ENCODE assay signal across 17 cellular contexts in genomic region chr1:180254496-180254819, GRCh38. TPM values are rescaled to one million over a fixed set of nuclear protein-coding genes. Genes with fewer than 3 reads are reported as not detected.
DNase-seq lines count a peak whose midpoint lies in the region; ATAC-seq and TF ChIP-seq lines count a peak whose summit lies in the region.
"Had no signal": no experiment of that assay in that cellular context is flagged by ENCODE, and none has a peak within 500 bp of the region (broad histone marks: within the 10 kb centered on the region; RNA-seq: fewer than 3 reads in every experiment).

No MANE protein-coding gene starts in this region.

- H3K9me2 ChIP-seq in Karpas-422 (replicated peaks; ENCODE audit: insufficient read depth, low read length): no peaks in the 10 kb centered on the region

- H3K4me2 ChIP-seq in neural progenitor cell (no peak overlapping the region), Karpas-422 (ENCODE audit: low read depth, low read length, poor library complexity, severe bottlenecking) (no peak overlapping the region)

- H3K79me2 ChIP-seq in neural progenitor cell (ENCODE audit: low read depth) (no peaks in the 10 kb centered on the region), Karpas-422 (ENCODE audit: low read length) (no peaks in the 10 kb centered on the region)

- no peak for DNase-seq in SJSA1 (ENCODE audit: low read depth in 1 of 2, low spot score in 2 of 2)
- peak; percentile 58 for DNase-seq in coronary artery (ENCODE audit: low spot score)
- no peak for DNase-seq in neural progenitor cell (ENCODE audit: low spot score)
- peak; percentile 18 for DNase-seq in retina
- no peak for DNase-seq in natural killer cell treated with Interleukin-12 subunit alpha and Interleukin-12 subunit beta and Interleukin-15 and Interleukin-18, amount 100 ng/mL, for 72 hours (ENCODE audit: low spot score)
- no peak for DNase-seq in activated CD8-positive, alpha-beta T cell treated with anti-CD3 and anti-CD28 coated beads, Interleukin-2, amount 10 ng/mL, durations not matched to agents 7 days and 5 days
- DNase-seq in Karpas-422: no peak
- DNase-seq: ACHN; BE2C; C1 segment of cervical spinal cord; Caco-2; CD4-positive, CD25-positive, alpha-beta regulatory T cell; CD8-positive, alpha-beta memory T cell; GM23248; HCEC 1CT; IMR-90 had no signal

- peak overlapping the region; percentile 41 for H3K27ac ChIP-seq in SJSA1
- no peak overlapping the region for H3K27ac ChIP-seq in coronary artery
- no peak overlapping the region for H3K27ac ChIP-seq in neural progenitor cell
- H3K27ac ChIP-seq in Karpas-422 (ENCODE audit: low read length): no peak overlapping the region
- H3K27ac ChIP-seq: GM23248, HL-60 had no signal

- H3K9ac ChIP-seq in neural progenitor cell (no peak overlapping the region), Karpas-422 (ENCODE audit: low read length) (no peak overlapping the region)
- H3K9ac ChIP-seq: GM23248 had no signal

- H3K36me3 ChIP-seq in SJSA1 (no peaks in the 10 kb centered on the region), neural progenitor cell (no peaks in the 10 kb centered on the region), Karpas-422 (ENCODE audit: insufficient read depth, low read length) (no peaks in the 10 kb centered on the region)
- H3K36me3 ChIP-seq: BE2C had no signal

- peak overlapping the region; percentile 50 for H3K27ac Mint-ChIP-seq in neural progenitor cell
- H3K27ac Mint-ChIP-seq in natural killer cell treated with Interleukin-12 subunit alpha and Interleukin-12 subunit beta and Interleukin-15 and Interleukin-18, amount 100 ng/mL, for 72 hours: no peak overlapping the region
- H3K27ac Mint-ChIP-seq in activated CD8-positive, alpha-beta T cell treated with anti-CD3 and anti-CD28 coated beads, Interleukin-2, amount 10 ng/mL, durations not matched to agents 7 days and 5 days: no peak overlapping the region
- H3K27ac Mint-ChIP-seq: CD4-positive, CD25-positive, alpha-beta regulatory T cell; CD8-positive, alpha-beta memory T cell had no signal

- no peaks in the 10 kb centered on the region for H3K36me3 Mint-ChIP-seq in neural progenitor cell
- no peaks in the 10 kb centered on the region for H3K36me3 Mint-ChIP-seq in natural killer cell treated with Interleukin-12 subunit alpha and Interleukin-12 subunit beta and Interleukin-15 and Interleukin-18, amount 100 ng/mL, for 72 hours
- H3K36me3 Mint-ChIP-seq in activated CD8-positive, alpha-beta T cell treated with anti-CD3 and anti-CD28 coated beads, Interleukin-2, amount 10 ng/mL, durations not matched to agents 7 days and 5 days (ENCODE audit: low read depth): no peaks in the 10 kb centered on the region
- H3K36me3 Mint-ChIP-seq: CD4-positive, CD25-positive, alpha-beta regulatory T cell; CD8-positive, alpha-beta memory T cell had no signal

- POLR2A ChIA-PET in activated CD8-positive, alpha-beta T cell treated with anti-CD3 and anti-CD28 coated beads, Interleukin-2, amount 10 ng/mL, durations not matched to agents 7 days and 5 days (lab: Charles Lee): no interaction called here

- H4K20me1 ChIP-seq in neural progenitor cell (ENCODE audit: low read depth) (no peaks in the 10 kb centered on the region), Karpas-422 (ENCODE audit: insufficient read depth, low read depth, low read length) (no peaks in the 10 kb centered on the region)

- H3K9me3 Mint-ChIP-seq in neural progenitor cell: no peaks in the 10 kb centered on the region
- no peaks in the 10 kb centered on the region for H3K9me3 Mint-ChIP-seq in natural killer cell treated with Interleukin-12 subunit alpha and Interleukin-12 subunit beta and Interleukin-15 and Interleukin-18, amount 100 ng/mL, for 72 hours
- no peaks in the 10 kb centered on the region for H3K9me3 Mint-ChIP-seq in activated CD8-positive, alpha-beta T cell treated with anti-CD3 and anti-CD28 coated beads, Interleukin-2, amount 10 ng/mL, durations not matched to agents 7 days and 5 days (ENCODE audit: insufficient read depth)
- H3K9me3 Mint-ChIP-seq: CD8-positive, alpha-beta memory T cell had no signal

- peaks cover 30% of the 10 kb centered on the region for H3K4me1 Mint-ChIP-seq in neural progenitor cell
- H3K4me1 Mint-ChIP-seq in natural killer cell treated with Interleukin-12 subunit alpha and Interleukin-12 subunit beta and Interleukin-15 and Interleukin-18, amount 100 ng/mL, for 72 hours (ENCODE audit: low read depth in 2 of 2): peaks cover 3 to 9% of the 10 kb centered on the region in 2 donors
- no peaks in the 10 kb centered on the region for H3K4me1 Mint-ChIP-seq in activated CD8-positive, alpha-beta T cell treated with anti-CD3 and anti-CD28 coated beads, Interleukin-2, amount 10 ng/mL, durations not matched to agents 7 days and 5 days (ENCODE audit: low read depth)

- TF ChIP-seq CTCF in coronary artery (IDR thresholded peaks at IDR 0.05): no peak
- no peak for TF ChIP-seq CTCF in neural progenitor cell (IDR thresholded peaks at IDR 0.05)

- H3F3A ChIP-seq in neural progenitor cell (ENCODE audit: low read depth): no peaks in the 10 kb centered on the region

- CTCF ChIA-PET in activated CD8-positive, alpha-beta T cell treated with anti-CD3 and anti-CD28 coated beads, Interleukin-2, amount 10 ng/mL, durations not matched to agents 7 days and 5 days (lab: Charles Lee): interaction anchor here (2.1 to 3.7 kb wide), 3 partner anchors 31 to 228 kb away, joined by 6 to 19 read pairs (median 17); no protein-coding TSS in a partner anchor

- H3K4me3 Mint-ChIP-seq in neural progenitor cell: no peak overlapping the region
- H3K4me3 Mint-ChIP-seq in natural killer cell treated with Interleukin-12 subunit alpha and Interleukin-12 subunit beta and Interleukin-15 and Interleukin-18, amount 100 ng/mL, for 72 hours: no peak overlapping the region
- H3K4me3 Mint-ChIP-seq in activated CD8-positive, alpha-beta T cell treated with anti-CD3 and anti-CD28 coated beads, Interleukin-2, amount 10 ng/mL, durations not matched to agents 7 days and 5 days: no peak overlapping the region
- H3K4me3 Mint-ChIP-seq: CD4-positive, CD25-positive, alpha-beta regulatory T cell; CD8-positive, alpha-beta memory T cell had no signal

- ATAC-seq in natural killer cell treated with Interleukin-12 subunit alpha and Interleukin-12 subunit beta and Interleukin-15 and Interleukin-18, amount 100 ng/mL, for 72 hours: no peak
- no peak for ATAC-seq in activated CD8-positive, alpha-beta T cell treated with anti-CD3 and anti-CD28 coated beads, Interleukin-2, amount 10 ng/mL, durations not matched to agents 7 days and 5 days

- H3K27me3 ChIP-seq in SJSA1 (replicated peaks) (no peaks in the 10 kb centered on the region), neural progenitor cell (no peaks in the 10 kb centered on the region), Karpas-422 (ENCODE audit: low read length) (no peaks in the 10 kb centered on the region)
- H3K27me3 ChIP-seq: BE2C had no signal

- peaks cover 13% of the 10 kb centered on the region for H3K27me3 Mint-ChIP-seq in neural progenitor cell (ENCODE audit: insufficient read depth, low read depth)
- peaks cover 11 to 30% of the 10 kb centered on the region in 2 donors for H3K27me3 Mint-ChIP-seq in natural killer cell treated with Interleukin-12 subunit alpha and Interleukin-12 subunit beta and Interleukin-15 and Interleukin-18, amount 100 ng/mL, for 72 hours
- H3K27me3 Mint-ChIP-seq in activated CD8-positive, alpha-beta T cell treated with anti-CD3 and anti-CD28 coated beads, Interleukin-2, amount 10 ng/mL, durations not matched to agents 7 days and 5 days (ENCODE audit: low read depth): peaks cover 2% of the 10 kb centered on the region

- no peak overlapping the region for H3K4me3 ChIP-seq in SJSA1
- H3K4me3 ChIP-seq in coronary artery: no peak overlapping the region
- H3K4me3 ChIP-seq in neural progenitor cell: no peak overlapping the region
- H3K4me3 ChIP-seq in Karpas-422 (ENCODE audit: low read length): no peak overlapping the region
- H3K4me3 ChIP-seq: GM23248 had no signal

- H3K9me3 ChIP-seq in SJSA1 (replicated peaks): no peaks in the 10 kb centered on the region
- no peaks in the 10 kb centered on the region for H3K9me3 ChIP-seq in neural progenitor cell (ENCODE audit: low read depth)
- no peaks in the 10 kb centered on the region for H3K9me3 ChIP-seq in Karpas-422 (ENCODE audit: low read length)
- H3K9me3 ChIP-seq: BE2C, Caco-2 had no signal

- H2AFZ ChIP-seq in neural progenitor cell (replicated peaks): no peak overlapping the region
- no peak overlapping the region for H2AFZ ChIP-seq in Karpas-422 (ENCODE audit: low read length)
- H2AFZ ChIP-seq: GM23248 had no signal

- H3K4me1 ChIP-seq in SJSA1 (replicated peaks): peaks cover 61% of the 10 kb centered on the region
- peaks cover 8% of the 10 kb centered on the region for H3K4me1 ChIP-seq in neural progenitor cell
- peaks cover 9% of the 10 kb centered on the region for H3K4me1 ChIP-seq in Karpas-422 (ENCODE audit: low read length)
- H3K4me1 ChIP-seq: BE2C, Caco-2 had no signal

RNA-seq across cellular contexts. Expression of gene LHX4, which starts 24.4 kb away (rescaled TPM):
- total RNA-seq in SJSA1 (2014; rRNA removed; shearing (Covaris generic)): 4.6 and 6.4 TPM in 2 replicates
- 0.06 TPM in 1 of 2 replicates, not detected in the other for total RNA-seq in neural progenitor cell (ENCODE audit: low replicate concordance)
- not detected for total RNA-seq in natural killer cell treated with Interleukin-12 subunit alpha and Interleukin-12 subunit beta and Interleukin-15 and Interleukin-18, amount 100 ng/mL, for 72 hours
- total RNA-seq in activated CD8-positive, alpha-beta T cell treated with anti-CD3 and anti-CD28 coated beads, Interleukin-2, amount 10 ng/mL, durations not matched to agents 7 days and 5 days: not detected
- total RNA-seq in Karpas-422 (2014; rRNA removed; shearing (Covaris generic); ENCODE audit: low replicate concordance): not detected in 2 replicates
- total RNA-seq: CD4-positive, CD25-positive, alpha-beta regulatory T cell; CD8-positive, alpha-beta memory T cell; GM23248 had no signal

Comparison
In these comparisons a context has a peak if more than half of its experiments do, and no peak if none do; other contexts are left out.
1. DNase-seq: peak in coronary artery (single experiment) and retina (single experiment); none in SJSA1 (0 of 2), neural progenitor cell (single experiment), natural killer cell treated with Interleukin-12 subunit alpha and Interleukin-12 subunit beta and Interleukin-15 and Interleukin-18, amount 100 ng/mL, for 72 hours (single experiment), activated CD8-positive, alpha-beta T cell treated with anti-CD3 and anti-CD28 coated beads, Interleukin-2, amount 10 ng/mL, durations not matched to agents 7 days and 5 days (single experiment) and Karpas-422 (single experiment).